Comparison of ENCODE assay signal across 8 cellular contexts in genomic region chr9:122228906-122229837, GRCh38. TPM values are rescaled to one million over a fixed set of nuclear protein-coding genes. Genes with fewer than 3 reads are reported as not detected.
DNase-seq lines count a peak whose midpoint lies in the region; ATAC-seq, FAIRE-seq and TF ChIP-seq lines count a peak whose summit lies in the region.

LHX6 (minus strand) TSS chr9:122228957; CDS start chr9:122228740, 217 bp downstream.

- H4K91ac ChIP-seq in mesenchymal stem cell (ENCODE audit: low read length), result no peak within 1 kb of the TSS

- H3K4me2 ChIP-seq in mesenchymal stem cell (ENCODE audit: low read length, poor library complexity, severe bottlenecking), result peak within 1 kb of the TSS; percentile 85

- H3K27ac ChIP-seq in cardiac muscle cell, result no peak within 1 kb of the TSS
- H3K27ac ChIP-seq in breast epithelium, result no peak within 1 kb of the TSS
- H3K27ac ChIP-seq in mesenchymal stem cell (ENCODE audit: low read length, poor library complexity, severe bottlenecking), result no peak within 1 kb of the TSS
- no peak within 1 kb of the TSS for H3K27ac ChIP-seq in vagina

- H3K79me1 ChIP-seq in mesenchymal stem cell (replicated peaks; ENCODE audit: low read length, poor library complexity, severe bottlenecking), result no peaks in the 10 kb centered on the region

- 11% methylated on average over 28 of the region's 29 CpGs for WGBS in mesenchymal stem cell

- FAIRE-seq in D721Med (lab: Jason Lieb, UNC), result no peak

- peak in 1 of 2 donors; percentile 43 for DNase-seq in cardiac muscle cell (ENCODE audit: low read depth in 1 of 2, low spot score in 1 of 2)
- DNase-seq in Right ventricle myocardium inferior (ENCODE audit: missing footprints), result no peak
- DNase-seq in breast epithelium (ENCODE audit: low spot score in 2 of 2), result no peak
- DNase-seq in mesenchymal stem cell, result peak; percentile 63
- no peak for DNase-seq in vagina (ENCODE audit: extremely low spot score in 2 of 2)
- DNase-seq in D721Med (ENCODE audit: insufficient read length, low spot score), result no peak
- DNase-seq in NOMO-1 (lab: John Stamatoyannopoulos, UW; ENCODE audit: unreplicated experiment in 2 of 2), result no peak

- H3K9ac ChIP-seq in mesenchymal stem cell (ENCODE audit: low read length), result no peak within 1 kb of the TSS

- H3K4me1 ChIP-seq in cardiac muscle cell (ENCODE audit: low read depth), result peaks cover 12% of the 10 kb centered on the region
- peaks cover 3 to 5% of the 10 kb centered on the region in 2 donors for H3K4me1 ChIP-seq in breast epithelium
- H3K4me1 ChIP-seq in mesenchymal stem cell (ENCODE audit: control insufficient read depth, insufficient read depth, low read depth, low read length), result peaks cover 20% of the 10 kb centered on the region
- H3K4me1 ChIP-seq in vagina, result peaks cover 34% of the 10 kb centered on the region

- no peak for TF ChIP-seq POLR2A in breast epithelium (IDR thresholded peaks at IDR 0.05)
- TF ChIP-seq POLR2A in vagina (IDR thresholded peaks at IDR 0.05), result no peak

- H3K18ac ChIP-seq in mesenchymal stem cell (ENCODE audit: low read depth in 1 of 2, low read length in 2 of 2), result peak within 1 kb of the TSS in 1 of 2 experiments; percentile 19

- H2AK5ac ChIP-seq in mesenchymal stem cell (ENCODE audit: low read length, severe bottlenecking), result no peak within 1 kb of the TSS

- no peak within 1 kb of the TSS for H2BK5ac ChIP-seq in mesenchymal stem cell (ENCODE audit: low read depth, low read length, poor library complexity, severe bottlenecking)

- TF ChIP-seq CTCF in cardiac muscle cell (IDR thresholded peaks at IDR 0.05; ENCODE audit: low read depth, low read length) (no peak), breast epithelium (IDR thresholded peaks at IDR 0.05) (no peak), vagina (IDR thresholded peaks at IDR 0.05) (no peak), D721Med (IDR thresholded peaks at IDR 0.05; ENCODE audit: insufficient read depth, missing control alignments) (no peak)

- ATAC-seq in Right ventricle myocardium inferior, result no peak
- ATAC-seq in HG02973 (IDR thresholded peaks at IDR 0.05; ENCODE audit: unreplicated experiment), result no peak

- no peak within 1 kb of the TSS for H3K4ac ChIP-seq in mesenchymal stem cell (ENCODE audit: low read depth in 1 of 2, low read length in 2 of 2)

- no peak within 1 kb of the TSS for H2AFZ ChIP-seq in mesenchymal stem cell (ENCODE audit: low read depth, low read length)

- H2BK12ac ChIP-seq in mesenchymal stem cell (ENCODE audit: low read length in 2 of 2), result no peak within 1 kb of the TSS

- H3K36me3 ChIP-seq in cardiac muscle cell, result no peaks in the 10 kb centered on the region
- no peaks in the 10 kb centered on the region for H3K36me3 ChIP-seq in breast epithelium
- no peaks in the 10 kb centered on the region for H3K36me3 ChIP-seq in mesenchymal stem cell (ENCODE audit: control insufficient read depth in 1 of 2, insufficient read depth in 2 of 2, low read depth in 1 of 2, low read length in 2 of 2)
- H3K36me3 ChIP-seq in vagina, result no peaks in the 10 kb centered on the region

- H3K9me3 ChIP-seq in cardiac muscle cell (ENCODE audit: low read depth) (no peaks in the 10 kb centered on the region), breast epithelium (no peaks in the 10 kb centered on the region), mesenchymal stem cell (ENCODE audit: control insufficient read depth, low read length) (no peaks in the 10 kb centered on the region), vagina (no peaks in the 10 kb centered on the region)

- H3K27me3 ChIP-seq in cardiac muscle cell, result peaks cover 99% of the 10 kb centered on the region
- H3K27me3 ChIP-seq in breast epithelium, result peaks cover 13 to 73% of the 10 kb centered on the region in 2 donors
- H3K27me3 ChIP-seq in mesenchymal stem cell (ENCODE audit: control insufficient read depth in 1 of 2, insufficient read depth in 1 of 2, low read length in 2 of 2), result peaks cover 83 to 91% of the 10 kb centered on the region in 2 experiments
- H3K27me3 ChIP-seq in vagina, result peaks cover 32% of the 10 kb centered on the region

- no peak within 1 kb of the TSS for H4K8ac ChIP-seq in mesenchymal stem cell (ENCODE audit: low read length)

- no peak within 1 kb of the TSS for H2BK120ac ChIP-seq in mesenchymal stem cell (ENCODE audit: low read depth, low read length)

- peak within 1 kb of the TSS in 1 of 2 experiments; percentile 46 for H3K23ac ChIP-seq in mesenchymal stem cell (ENCODE audit: low read length in 2 of 2)

- peak within 1 kb of the TSS in 1 of 2 experiments; percentile 11 for H3K14ac ChIP-seq in mesenchymal stem cell (ENCODE audit: low read length in 2 of 2)

- intact Hi-C loops in Right ventricle myocardium inferior (cut with DNase I), result loop anchor here (5.0 to 10.0 kb wide), 2 partner anchors 102 to 116 kb away; no protein-coding TSS in a partner anchor
- intact Hi-C loops in breast epithelium (cut with DNase I; ENCODE audit: low total_unique reads), result no loop called here
- intact Hi-C loops in vagina (cut with DNase I), result no loop called here

- H3K4me3 ChIP-seq in cardiac muscle cell, result peak within 1 kb of the TSS; percentile 25
- peak within 1 kb of the TSS; percentile 43 to 71 (median 46) for H3K4me3 ChIP-seq in breast epithelium
- H3K4me3 ChIP-seq in mesenchymal stem cell (ENCODE audit: insufficient read depth in 1 of 2, low read depth in 1 of 2, low read length in 2 of 2), result peak within 1 kb of the TSS in 1 of 2 experiments; percentile 38
- peak within 1 kb of the TSS; percentile 42 to 44 for H3K4me3 ChIP-seq in vagina

- H2BK15ac ChIP-seq in mesenchymal stem cell (ENCODE audit: low read depth, poor library complexity, severe bottlenecking), result no peak within 1 kb of the TSS

RNA-seq across cellular contexts. Expression of gene LHX6, which starts in this region (rescaled TPM):
- 0.12 and 0.14 TPM in 2 replicates for total RNA-seq in cardiac muscle cell
- not detected in 2 replicates for polyA plus RNA-seq in cardiac muscle cell
- 6.1 TPM for total RNA-seq in Right ventricle myocardium inferior
- 1 to 10 TPM; 1.8 to 9.8 (median 4.8) TPM for total RNA-seq in breast epithelium
- polyA plus RNA-seq in mesenchymal stem cell (2013, experiment 1 of 2), result not detected
- polyA plus RNA-seq in mesenchymal stem cell (2013, experiment 2 of 2), result not detected
- 8.1 TPM for total RNA-seq in vagina
